ENCODE assay signal across 11 cellular contexts in genomic region chr6:14275493-14275851, GRCh38.
A peak's percentile ranks its signal among the peaks of the same experiment; 100 is the strongest.
DNase-seq lines count a peak whose midpoint lies in the region; ATAC-seq lines count a peak whose summit lies in the region.
"Had no signal": no experiment of that assay in that cellular context is flagged by ENCODE, and none has a peak within 500 bp of the region (broad histone marks: within the 10 kb centered on the region; RNA-seq: fewer than 3 reads in every experiment).

No MANE protein-coding gene starts in this region.

- H3K4me3 Mint-ChIP-seq in activated T-cell treated with anti-CD3 and anti-CD28 coated beads, Interleukin-2, amount 50 U/mL, for 24 hours, result no peak overlapping the region
- peak overlapping the region; percentile 8 for H3K4me3 Mint-ChIP-seq in activated naive CD8-positive, alpha-beta T cell
- H3K4me3 Mint-ChIP-seq in stimulated activated naive B cell treated with anti-CD40 and anti-IgM and Interleukin-4, amounts not matched to agents 10 μg/mL and 1 μg/mL and 100 μg/mL, for 72 hours, result peak overlapping the region; percentile 44 to 64

- intact Hi-C loops in right cardiac atrium (cut with DNase I), result no loop called here

- H3K27me3 ChIP-seq in right cardiac atrium (ENCODE audit: control insufficient read depth, insufficient read depth), result no peaks in the 10 kb centered on the region

- 36% methylated on average over 9 of the region's 9 CpGs for WGBS in right cardiac atrium

- H3K4me1 Mint-ChIP-seq in activated T-cell treated with anti-CD3 and anti-CD28 coated beads, Interleukin-2, amount 50 U/mL, for 24 hours (ENCODE audit: low read depth), result peaks cover 61% of the 10 kb centered on the region
- H3K4me1 Mint-ChIP-seq in activated naive CD8-positive, alpha-beta T cell (ENCODE audit: low read depth), result peaks cover 64% of the 10 kb centered on the region
- peaks cover 57 to 86% of the 10 kb centered on the region in 2 donors for H3K4me1 Mint-ChIP-seq in stimulated activated naive B cell treated with anti-CD40 and anti-IgM and Interleukin-4, amounts not matched to agents 10 μg/mL and 1 μg/mL and 100 μg/mL, for 72 hours

- ATAC-seq in right cardiac atrium (peak; percentile 84 to 92), GM21423 (IDR thresholded peaks at IDR 0.05; ENCODE audit: unreplicated experiment) (no peak), HG03378 (IDR thresholded peaks at IDR 0.05; ENCODE audit: unreplicated experiment) (no peak), HG03432 (IDR thresholded peaks at IDR 0.05; ENCODE audit: unreplicated experiment) (no peak)
- ATAC-seq in stimulated activated naive B cell treated with anti-CD40 and anti-IgM and Interleukin-4, amounts not matched to agents 10 μg/mL and 1 μg/mL and 100 μg/mL, for 72 hours (replicated peaks), result no peak
- ATAC-seq: SK-N-SH treated with all-trans-retinoic acid at 6 μM for 48 hours had no signal

- no peak for DNase-seq in activated T-cell treated with anti-CD3 and anti-CD28 coated beads, Interleukin-2, amount 50 U/mL, for 24 hours
- DNase-seq in activated T-cell treated with anti-CD3 and anti-CD28 coated beads for 4 hours (no peak), right cardiac atrium (peak; percentile 51 to 87 (median 85))
- no peak for DNase-seq in stimulated activated naive B cell treated with anti-CD40 and anti-IgM and Interleukin-4, amounts not matched to agents 10 μg/mL and 1 μg/mL and 100 μg/mL, for 72 hours

- H3K9me3 ChIP-seq in right cardiac atrium (ENCODE audit: control insufficient read depth, low read length), result no peaks in the 10 kb centered on the region
- H3K9me3 ChIP-seq: HAP-1 had no signal

- H3K27me3 Mint-ChIP-seq in activated T-cell treated with anti-CD3 and anti-CD28 coated beads, Interleukin-2, amount 50 U/mL, for 24 hours, result no peaks in the 10 kb centered on the region
- H3K27me3 Mint-ChIP-seq in activated naive CD8-positive, alpha-beta T cell, result no peaks in the 10 kb centered on the region
- no peaks in the 10 kb centered on the region for H3K27me3 Mint-ChIP-seq in stimulated activated naive B cell treated with anti-CD40 and anti-IgM and Interleukin-4, amounts not matched to agents 10 μg/mL and 1 μg/mL and 100 μg/mL, for 72 hours

- H3K27ac ChIP-seq in right cardiac atrium (ENCODE audit: low read length), result no peak overlapping the region
- H3K27ac ChIP-seq: parathyroid adenoma had no signal

- H3K9me3 Mint-ChIP-seq in activated T-cell treated with anti-CD3 and anti-CD28 coated beads, Interleukin-2, amount 50 U/mL, for 24 hours, result peaks cover 4% of the 10 kb centered on the region
- peaks cover 6% of the 10 kb centered on the region for H3K9me3 Mint-ChIP-seq in activated naive CD8-positive, alpha-beta T cell (ENCODE audit: low read depth)
- peaks cover 5 to 16% of the 10 kb centered on the region in 2 donors for H3K9me3 Mint-ChIP-seq in stimulated activated naive B cell treated with anti-CD40 and anti-IgM and Interleukin-4, amounts not matched to agents 10 μg/mL and 1 μg/mL and 100 μg/mL, for 72 hours

- peaks cover 4% of the 10 kb centered on the region for H3K4me1 ChIP-seq in right cardiac atrium (ENCODE audit: control insufficient read depth, insufficient read depth, low read length)
- H3K4me1 ChIP-seq: HAP-1, parathyroid adenoma had no signal

- no peak overlapping the region for H3K4me3 ChIP-seq in right cardiac atrium (ENCODE audit: low read length)
- H3K4me3 ChIP-seq: HAP-1 had no signal

- peak overlapping the region; percentile 45 for H3K27ac Mint-ChIP-seq in activated T-cell treated with anti-CD3 and anti-CD28 coated beads, Interleukin-2, amount 50 U/mL, for 24 hours
- peak overlapping the region; percentile 16 for H3K27ac Mint-ChIP-seq in activated naive CD8-positive, alpha-beta T cell
- H3K27ac Mint-ChIP-seq in stimulated activated naive B cell treated with anti-CD40 and anti-IgM and Interleukin-4, amounts not matched to agents 10 μg/mL and 1 μg/mL and 100 μg/mL, for 72 hours, result peak overlapping the region; percentile 94

- no peaks in the 10 kb centered on the region for H3K36me3 Mint-ChIP-seq in activated T-cell treated with anti-CD3 and anti-CD28 coated beads, Interleukin-2, amount 50 U/mL, for 24 hours (ENCODE audit: low read depth)
- H3K36me3 Mint-ChIP-seq in activated naive CD8-positive, alpha-beta T cell, result no peaks in the 10 kb centered on the region
- peaks cover 38 to 59% of the 10 kb centered on the region in 2 donors for H3K36me3 Mint-ChIP-seq in stimulated activated naive B cell treated with anti-CD40 and anti-IgM and Interleukin-4, amounts not matched to agents 10 μg/mL and 1 μg/mL and 100 μg/mL, for 72 hours

Comparison
In these comparisons a context has a peak if more than half of its experiments do, and no peak if none do; other contexts are left out.
1. DNase-seq: peak in right cardiac atrium (3 of 3); none in activated T-cell treated with anti-CD3 and anti-CD28 coated beads, Interleukin-2, amount 50 U/mL, for 24 hours (single experiment), activated T-cell treated with anti-CD3 and anti-CD28 coated beads for 4 hours (single experiment) and stimulated activated naive B cell treated with anti-CD40 and anti-IgM and Interleukin-4, amounts not matched to agents 10 μg/mL and 1 μg/mL and 100 μg/mL, for 72 hours (single experiment).
2. H3K27ac Mint-ChIP-seq: peak in every context shown above with its lines; median percentile 94 in stimulated activated naive B cell treated with anti-CD40 and anti-IgM and Interleukin-4, amounts not matched to agents 10 μg/mL and 1 μg/mL and 100 μg/mL, for 72 hours; 45 in activated T-cell treated with anti-CD3 and anti-CD28 coated beads, Interleukin-2, amount 50 U/mL, for 24 hours; 16 in activated naive CD8-positive, alpha-beta T cell.
3. ATAC-seq: peak in right cardiac atrium (2 of 2); none in stimulated activated naive B cell treated with anti-CD40 and anti-IgM and Interleukin-4, amounts not matched to agents 10 μg/mL and 1 μg/mL and 100 μg/mL, for 72 hours (0 of 2), GM21423 (single experiment), HG03378 (single experiment) and HG03432 (single experiment).